Comparison of ENCODE assay signal across 15 cellular contexts in genomic region chr11:111105566-111105965, GRCh38.
"Had no signal": no experiment of that assay in that cellular context is flagged by ENCODE, and none has a peak within 500 bp of the region (broad histone marks: within the 10 kb centered on the region; RNA-seq: fewer than 3 reads in every experiment).

No MANE protein-coding gene starts in this region.

- H3K4me1 ChIP-seq: body of pancreas had no signal

- ATAC-seq: body of pancreas; natural killer cell treated with Interleukin-12 subunit alpha and Interleukin-12 subunit beta and Interleukin-15 and Interleukin-18, amount 100 ng/mL, for 72 hours; stimulated activated naive CD8-positive, alpha-beta T cell treated with anti-CD3 and anti-CD28 coated beads, Interleukin-15, Interleukin-2, amounts not matched to agents 100 U/mL and 50 U/mL, for 24 hours had no signal

- H3K36me3 ChIP-seq: WERI-Rb-1 had no signal

- H3K27me3 ChIP-seq: body of pancreas had no signal

- H3K27ac ChIP-seq: body of pancreas, SK-N-MC, WERI-Rb-1 had no signal

- DNase-seq: activated CD4-positive, alpha-beta memory T cell treated with anti-CD3 and anti-CD28 coated beads, Interleukin-2, amount 10 ng/mL, durations not matched to agents 7 days and 5 days; activated CD4-positive, alpha-beta T cell treated with anti-CD3 and anti-CD28 coated beads for 4 hours; activated naive CD4-positive, alpha-beta T cell treated with anti-CD3 and anti-CD28 coated beads, Interleukin-2, amount 50 U/mL, for 16 hours; activated T-cell treated with anti-CD3 and anti-CD28 coated beads, Interleukin-2, amount 50 U/mL, for 24 hours; amniotic stem cell; body of pancreas; effector memory CD4-positive, alpha-beta T cell; retina; stimulated activated CD4-positive, alpha-beta T cell treated with anti-CD3 and anti-CD28 coated beads, Interleukin-2, amount 100 ng/mL, for 48 hours; stimulated activated naive CD8-positive, alpha-beta T cell treated with anti-CD3 and anti-CD28 coated beads, Interleukin-15, Interleukin-2, amounts not matched to agents 100 U/mL and 50 U/mL, for 24 hours; T-helper 1 cell; T1000; WERI-Rb-1 had no signal

- H3K9me3 ChIP-seq: body of pancreas had no signal

- H3K4me3 ChIP-seq: body of pancreas, SK-N-MC had no signal
